In genomic region chr5:93583525-93583798, GRCh38 we compare ENCODE assay signal across 9 cellular contexts. TPM values are rescaled to one million over a fixed set of nuclear protein-coding genes. Genes with fewer than 3 reads are reported as not detected.
DNase-seq lines count a peak whose midpoint lies in the region; ATAC-seq, FAIRE-seq and TF ChIP-seq lines count a peak whose summit lies in the region.
"Had no signal": no experiment of that assay in that cellular context is flagged by ENCODE, and none has a peak within 500 bp of the region (broad histone marks: within the 10 kb centered on the region; RNA-seq: fewer than 3 reads in every experiment).

No MANE protein-coding gene starts in this region.

- intact Hi-C loops in spleen (cut with DNase I; ENCODE audit: low total_unique reads): no loop called here

- H3K27me3 ChIP-seq in SJCRH30 (no peaks in the 10 kb centered on the region), spleen (replicated peaks in 1 of 7) (peaks cover 15 to 98% (median 82%) of the 10 kb centered on the region in 7 donors)

- TF ChIP-seq CTCF in fibroblast of the aortic adventitia (IDR thresholded peaks at IDR 0.05; ENCODE audit: insufficient read depth, low read length): no peak
- no peak for TF ChIP-seq CTCF in spleen (IDR thresholded peaks at IDR 0.05 in 8 of 11, conservative IDR thresholded peaks at IDR 0.05 in 3 of 11)

- WGBS in spleen, 5 donors: 7 to 10% (median 7%) methylated on average over 6 of the region's 6 CpGs

- H3K27ac ChIP-seq in SJCRH30 (peak overlapping the region; percentile 65; the same call in 1 of the 2 replicates), spleen (peak overlapping the region in 7 of 8 donors; percentile 29 to 84 (median 62))

- no peak for TF ChIP-seq POLR2A in spleen (IDR thresholded peaks at IDR 0.05)

- no peak for FAIRE-seq in GM19239 (lab: Jason Lieb, UNC)

- DNase-seq in NCI-H2171 treated with DMSO at 0.1 percent for 48 hours (lab: John Stamatoyannopoulos, UW): peak; percentile 36
- no peak for DNase-seq in NCI-H2171 (lab: John Stamatoyannopoulos, UW)
- no peak for DNase-seq in SJCRH30
- DNase-seq in fibroblast of the aortic adventitia (ENCODE audit: low read depth): peak; percentile 51
- DNase-seq in spleen: no peak
- DNase-seq in NCI-H187 treated with DMSO at 0.1 percent for 48 hours (lab: John Stamatoyannopoulos, UW): no peak
- no peak for DNase-seq in GM19239 (ENCODE audit: insufficient read length, low spot score)
- DNase-seq: activated CD8-positive, alpha-beta memory T cell treated with anti-CD3 and anti-CD28 coated beads, Interleukin-2, amount 50 U/mL, for 4 hours had no signal

- H3K9me3 ChIP-seq in SJCRH30 (replicated peaks) (no peaks in the 10 kb centered on the region), spleen (peaks cover 0 to 9% (median 0%) of the 10 kb centered on the region in 8 donors)

- H3K4me3 ChIP-seq in SJCRH30: peak overlapping the region; percentile 65
- peak overlapping the region; percentile 89 for H3K4me3 ChIP-seq in fibroblast of the aortic adventitia (ENCODE audit: low read depth, low read length)
- peak overlapping the region; percentile 28 to 72 (median 50) for H3K4me3 ChIP-seq in spleen

- H3K4me1 ChIP-seq in SJCRH30 (no peaks in the 10 kb centered on the region), spleen (peaks cover 18 to 73% (median 53%) of the 10 kb centered on the region in 6 donors)

- ATAC-seq in GM21447 (IDR thresholded peaks at IDR 0.05; ENCODE audit: unreplicated experiment): no peak

- H3K36me3 ChIP-seq in SJCRH30 (no peaks in the 10 kb centered on the region; the same call in 1 of the 2 replicates), spleen (peaks cover 0 to 6% (median 0%) of the 10 kb centered on the region in 6 donors)

RNA-seq across cellular contexts. Expression of gene NR2F1, which starts 0.4 kb away (rescaled TPM):
- 18.2 and 18.7 TPM in 2 replicates for total RNA-seq in SJCRH30 (2014; rRNA removed; shearing (Covaris generic))
- total RNA-seq in fibroblast of the aortic adventitia (ENCODE audit: low replicate concordance) (8.0 and 20.5 TPM in 2 replicates), spleen (10 to 100 TPM in 6 of 7 donors, 1 to 10 TPM in 1; 9.6 to 28.8 (median 13.6) TPM)
- 1 to 10 TPM; 2.0 to 4.4 (median 3.5) TPM for polyA plus RNA-seq in spleen

RNA-seq across cellular contexts. Expression of gene NR2F1-AS1, which starts 2.4 kb away (rescaled TPM):
- 11.3 and 12.4 TPM in 2 replicates for total RNA-seq in SJCRH30 (2014; rRNA removed; shearing (Covaris generic))
- total RNA-seq in fibroblast of the aortic adventitia (ENCODE audit: low replicate concordance) (11.8 and 23.7 TPM in 2 replicates), spleen (10 to 100 TPM in 4 of 7 donors, 1 to 10 TPM in 3; 5.9 to 21.6 (median 11.3) TPM)
- polyA plus RNA-seq in spleen: 1 to 10 TPM; 6.2 to 8.6 (median 7.6) TPM

Comparison
In these comparisons a context has a peak if more than half of its experiments do, and no peak if none do; other contexts are left out.
1. DNase-seq: peak in NCI-H2171 treated with DMSO at 0.1 percent for 48 hours (single experiment) and fibroblast of the aortic adventitia (single experiment); none in NCI-H2171 (single experiment), SJCRH30 (0 of 2), spleen (single experiment), NCI-H187 treated with DMSO at 0.1 percent for 48 hours (single experiment) and GM19239 (single experiment).
2. Peak in every context shown above with its lines, with median percentiles within 50 percentile points of each other: H3K4me3 ChIP-seq.